ENCODE assay signal across 23 cellular contexts in the genomic region with DNA sequence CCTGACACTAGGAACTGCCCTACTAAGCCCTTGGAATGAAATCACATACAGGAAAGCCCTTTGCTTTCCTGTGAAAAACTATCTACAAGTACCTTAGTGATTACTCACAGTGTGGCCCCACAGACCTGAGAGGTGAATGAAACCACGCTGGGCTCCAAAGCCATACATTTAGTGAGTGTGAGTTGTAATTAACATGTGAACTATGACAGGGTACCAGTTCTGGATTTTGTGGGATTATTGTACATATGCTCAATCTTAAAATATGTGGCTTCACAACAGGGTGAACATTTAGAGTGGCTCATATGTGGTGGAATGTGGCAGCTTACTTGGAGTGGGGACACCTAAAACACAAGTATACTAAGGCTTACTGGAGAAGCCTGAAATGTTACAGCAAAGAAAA. TPM values are rescaled to one million over a fixed set of nuclear protein-coding genes. Genes with fewer than 3 reads are reported as not detected.
DNase-seq lines count a peak whose midpoint lies in the region; ATAC-seq, FAIRE-seq and TF ChIP-seq lines count a peak whose summit lies in the region.
"Had no signal": no experiment of that assay in that cellular context is flagged by ENCODE, and none has a peak within 500 bp of the region (broad histone marks: within the 10 kb centered on the region; RNA-seq: fewer than 3 reads in every experiment).

No MANE protein-coding gene starts in this region.

- H3K9me3 Mint-ChIP-seq in CD8-positive, alpha-beta memory T cell = no peaks in the 10 kb centered on the region
- H3K9me3 Mint-ChIP-seq in effector memory CD8-positive, alpha-beta T cell = no peaks in the 10 kb centered on the region
- H3K9me3 Mint-ChIP-seq: naive B cell had no signal

- H3K4me2 ChIP-seq in keratinocyte (ENCODE audit: control insufficient read depth, extremely low read depth, insufficient read depth, low read depth, low read length) = peak overlapping the region; percentile 23

- H3K4me1 ChIP-seq in keratinocyte (ENCODE audit: control insufficient read depth, extremely low read depth, insufficient read depth, low read length) = peaks cover 59% of the 10 kb centered on the region
- H3K4me1 ChIP-seq in CD8-positive, alpha-beta memory T cell (ENCODE audit: insufficient read depth, low read length) = no peaks in the 10 kb centered on the region
- H3K4me1 ChIP-seq: BE2C, colonic mucosa, lower lobe of right lung, parathyroid adenoma, tibial artery had no signal

- H4K20me1 ChIP-seq in keratinocyte (ENCODE audit: control insufficient read depth, extremely low read depth, insufficient read depth, low read length) = no peaks in the 10 kb centered on the region

- TF ChIP-seq CTCF in RWPE1 (conservative IDR thresholded peaks at IDR 0.05; ENCODE audit: low read depth) (no peak), keratinocyte (optimal IDR thresholded peaks at IDR 0.05 in 1 of 3, IDR thresholded peaks at IDR 0.05 in 1 of 3, conservative IDR thresholded peaks at IDR 0.05 in 1 of 3; ENCODE audit: extremely low read depth in 1 of 3, insufficient read depth in 2 of 3, low read length in 3 of 3) (no peak)

- no peak overlapping the region for H3K4me3 Mint-ChIP-seq in CD8-positive, alpha-beta memory T cell
- H3K4me3 Mint-ChIP-seq in effector memory CD8-positive, alpha-beta T cell = no peak overlapping the region
- H3K4me3 Mint-ChIP-seq: naive B cell had no signal

- POLR2A ChIA-PET in RWPE1 (lab: Yijun Ruan, JAX; ENCODE audit: low non-redundant PET) = no interaction called here
- POLR2A ChIA-PET in CD8-positive, alpha-beta memory T cell (lab: Charles Lee) = no interaction called here

- peaks cover 0 to 7% (median 6%) of the 10 kb centered on the region in 3 donors for H3K4me1 Mint-ChIP-seq in CD8-positive, alpha-beta memory T cell
- no peaks in the 10 kb centered on the region for H3K4me1 Mint-ChIP-seq in effector memory CD8-positive, alpha-beta T cell (ENCODE audit: low read depth in 2 of 2)
- H3K4me1 Mint-ChIP-seq: naive B cell had no signal

- H3K36me3 ChIP-seq in keratinocyte (ENCODE audit: control insufficient read depth in 2 of 2, extremely low read depth in 1 of 2, insufficient read depth in 2 of 2, low read length in 2 of 2) = peaks cover 2 to 4% of the 10 kb centered on the region in 2 experiments
- H3K36me3 ChIP-seq in CD8-positive, alpha-beta memory T cell (ENCODE audit: insufficient read depth, low read length) = no peaks in the 10 kb centered on the region
- H3K36me3 ChIP-seq: BE2C, colonic mucosa, lower lobe of right lung, tibial artery had no signal

- CTCF ChIA-PET in RWPE1 (lab: Yijun Ruan, JAX) = interaction anchor here (0.7 kb wide), 1 partner anchor 12 kb away, joined by 5 read pairs; no protein-coding TSS in a partner anchor
- CTCF ChIA-PET in CD8-positive, alpha-beta memory T cell (lab: Charles Lee) = no interaction called here

- dilution Hi-C loops in keratinocyte (cut with MboI; ENCODE audit: extremely low pct_ligation_motif_present, low sequenced_read_pairs) = no loop called here

- no peaks in the 10 kb centered on the region for H3K27me3 Mint-ChIP-seq in CD8-positive, alpha-beta memory T cell
- H3K27me3 Mint-ChIP-seq in effector memory CD8-positive, alpha-beta T cell = no peaks in the 10 kb centered on the region
- H3K27me3 Mint-ChIP-seq: naive B cell had no signal

- H3K27ac ChIP-seq in RWPE1 (no peak overlapping the region), keratinocyte (ENCODE audit: control insufficient read depth, insufficient read depth, low read length) (peak overlapping the region; percentile 68)
- H3K27ac ChIP-seq in CD8-positive, alpha-beta memory T cell (ENCODE audit: low read depth, low read length) = no peak overlapping the region
- H3K27ac ChIP-seq: colonic mucosa, lower lobe of right lung, parathyroid adenoma, tibial artery had no signal

- no peaks in the 10 kb centered on the region for H3K9me1 ChIP-seq in keratinocyte (ENCODE audit: control insufficient read depth, extremely low read depth, insufficient read depth, low read length)

- H3K79me2 ChIP-seq in keratinocyte (ENCODE audit: control insufficient read depth, insufficient read depth, low read length) = peaks cover 46% of the 10 kb centered on the region
- H3K79me2 ChIP-seq: parathyroid adenoma had no signal

- peak; percentile 17 for DNase-seq in AG20443 (ENCODE audit: low spot score)
- DNase-seq in HCEC 1CT = peak; percentile 68
- peak; percentile 15 for DNase-seq in RWPE1 (ENCODE audit: low spot score)
- no peak for DNase-seq in keratinocyte (ENCODE audit: low read depth, low spot score)
- no peak for DNase-seq in A172 (ENCODE audit: low spot score)
- no peak for DNase-seq in CD8-positive, alpha-beta memory T cell
- no peak for DNase-seq in effector memory CD8-positive, alpha-beta T cell
- DNase-seq in NCI-H510A treated with DMSO at 0.1 percent for 48 hours (lab: John Stamatoyannopoulos, UW) = no peak
- DNase-seq: activated CD4-positive, CD25-positive, alpha-beta regulatory T cell; activated naive CD4-positive, alpha-beta T cell; aorta; BE2C; colonic mucosa; Kasumi-1; lower lobe of right lung; naive B cell; NCI-H1417 treated with DMSO at 0.1 percent for 48 hours; NK-92 treated with Interleukin-12 subunit alpha and Interleukin-12 subunit beta, amount 100 ng/mL, for 24 hours; SHP77; T-helper 2 cell; tibial artery had no signal

- no peaks in the 10 kb centered on the region for H3K27me3 ChIP-seq in keratinocyte (ENCODE audit: control insufficient read depth, extremely low read depth, insufficient read depth, low read length)
- H3K27me3 ChIP-seq in CD8-positive, alpha-beta memory T cell (ENCODE audit: insufficient read depth, low read length, poor library complexity, severe bottlenecking) = no peaks in the 10 kb centered on the region
- H3K27me3 ChIP-seq: BE2C, colonic mucosa, tibial artery had no signal

- H3K9ac ChIP-seq in keratinocyte (ENCODE audit: control insufficient read depth, extremely low read depth, insufficient read depth, low read length) = no peak overlapping the region
- H3K9ac ChIP-seq: parathyroid adenoma had no signal

- no peaks in the 10 kb centered on the region for H3K9me3 ChIP-seq in keratinocyte (ENCODE audit: control insufficient read depth, low read depth, low read length)
- no peaks in the 10 kb centered on the region for H3K9me3 ChIP-seq in CD8-positive, alpha-beta memory T cell (ENCODE audit: low read length)
- H3K9me3 ChIP-seq: BE2C, colonic mucosa, lower lobe of right lung, tibial artery had no signal

- FAIRE-seq in keratinocyte (lab: Jason Lieb, UNC) = peak; percentile 86
- FAIRE-seq: endothelial cell of umbilical vein had no signal

- no peak for ATAC-seq in effector memory CD8-positive, alpha-beta T cell (replicated peaks)
- ATAC-seq: lower lobe of right lung had no signal

- no peak overlapping the region for H3K4me3 ChIP-seq in keratinocyte (ENCODE audit: control insufficient read depth in 2 of 3, extremely low read depth in 1 of 3, insufficient read depth in 2 of 3, low read depth in 1 of 3, low read length in 3 of 3)
- H3K4me3 ChIP-seq in CD8-positive, alpha-beta memory T cell (ENCODE audit: low read length) = no peak overlapping the region
- H3K4me3 ChIP-seq: colonic mucosa, lower lobe of right lung, tibial artery had no signal

- H3K36me3 Mint-ChIP-seq in CD8-positive, alpha-beta memory T cell = no peaks in the 10 kb centered on the region
- H3K36me3 Mint-ChIP-seq in effector memory CD8-positive, alpha-beta T cell (ENCODE audit: insufficient read depth) = no peaks in the 10 kb centered on the region
- H3K36me3 Mint-ChIP-seq: naive B cell had no signal

- no peak overlapping the region for H3K27ac Mint-ChIP-seq in CD8-positive, alpha-beta memory T cell
- H3K27ac Mint-ChIP-seq in effector memory CD8-positive, alpha-beta T cell = no peak overlapping the region
- H3K27ac Mint-ChIP-seq: naive B cell had no signal

- no peak overlapping the region for H2AFZ ChIP-seq in keratinocyte (ENCODE audit: control insufficient read depth, low read length)
- H2AFZ ChIP-seq: parathyroid adenoma had no signal

RNA-seq across cellular contexts. Expression of a gene that starts 12.3 kb away (rescaled TPM):
- 18.7 to 57.6 TPM (median 32.1 TPM) in 3 replicates for polyA plus RNA-seq in keratinocyte
- 48.7 TPM for polyA plus RNA-seq in keratinocyte (2011; ENCODE audit: low read depth)
- polyA plus RNA-seq in keratinocyte (2011; cell fraction: cytosol; rRNA removed) = 47.7 and 50.2 TPM in 2 replicates
- 33.7 and 34.6 TPM in 2 replicates for polyA plus RNA-seq in keratinocyte (2011; cell fraction: nucleus; rRNA removed)
- 49.3 and 53.0 TPM in 2 replicates for polyA plus RNA-seq in keratinocyte (2012; ENCODE audit: low replicate concordance)
- 33.7 to 42.3 TPM (median 35.1 TPM) in 3 replicates for polyA minus RNA-seq in keratinocyte
- 30.9 TPM for polyA minus RNA-seq in keratinocyte (2011; cell fraction: cytosol; rRNA and poly(A)+ RNA removed)
- polyA minus RNA-seq in keratinocyte (2011; cell fraction: nucleus; rRNA and poly(A)+ RNA removed) = 25.3 and 31.6 TPM in 2 replicates
- 12.3 and 17.8 TPM in 2 replicates for total RNA-seq in A172 (2014; rRNA removed; shearing (Covaris generic))
- 1 to 10 TPM; 3.5 to 4.2 TPM for total RNA-seq in CD8-positive, alpha-beta memory T cell
- 0.22 TPM for polyA plus RNA-seq in CD8-positive, alpha-beta memory T cell

Comparison
In these comparisons a context has a peak if more than half of its experiments do, and no peak if none do; other contexts are left out.
1. DNase-seq: peak in AG20443 (single experiment), HCEC 1CT (single experiment) and RWPE1 (single experiment); none in keratinocyte (single experiment), A172 (single experiment), CD8-positive, alpha-beta memory T cell (0 of 5), effector memory CD8-positive, alpha-beta T cell (0 of 3) and NCI-H510A treated with DMSO at 0.1 percent for 48 hours (single experiment).